ENCODE assay signal across 7 cellular contexts in the genomic region with DNA sequence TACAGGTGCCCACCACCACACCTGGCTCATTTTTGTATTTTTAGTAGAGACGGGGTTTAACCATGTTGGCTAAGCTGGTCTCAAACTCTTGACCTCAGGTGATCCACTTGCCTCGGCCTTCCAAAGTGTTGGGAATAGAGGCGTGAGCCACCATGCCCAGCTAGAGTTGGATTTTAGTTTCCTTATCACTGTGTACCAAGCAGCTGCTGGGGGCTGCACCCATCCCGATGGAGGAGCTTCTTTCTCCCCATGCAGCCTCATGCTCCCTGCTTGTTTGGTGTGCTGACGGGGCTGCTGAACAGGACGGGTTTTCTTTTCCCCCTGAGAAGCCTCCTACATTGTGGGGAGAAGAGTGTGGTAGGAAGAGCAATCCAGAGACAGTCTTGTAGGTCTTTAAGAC.
"Had no signal": no experiment of that assay in that cellular context is flagged by ENCODE, and none has a peak within 500 bp of the region (broad histone marks: within the 10 kb centered on the region; RNA-seq: fewer than 3 reads in every experiment).

No MANE protein-coding gene starts in this region.

- H3K27ac Mint-ChIP-seq: HFFc6, IgD-negative memory B cell had no signal

- H3K27ac ChIP-seq: GM23248, HL-60 had no signal

- H3K4me1 Mint-ChIP-seq: IgD-negative memory B cell had no signal

- H3K27me3 Mint-ChIP-seq: IgD-negative memory B cell had no signal

- H3K4me3 ChIP-seq: GM23248, HAP-1 had no signal

- H2AFZ ChIP-seq: GM23248 had no signal

- H3K9me3 ChIP-seq: HAP-1 had no signal

- H3K9ac ChIP-seq: GM23248 had no signal

- DNase-seq: GM23248, GOT3, H7, HFFc6 had no signal

- H3K4me3 Mint-ChIP-seq: HFFc6, IgD-negative memory B cell had no signal

- H3K4me1 ChIP-seq: HAP-1 had no signal

- H3K9me3 Mint-ChIP-seq: HFFc6 had no signal
